Comparison of ENCODE assay signal across 22 cellular contexts in the genomic region with DNA sequence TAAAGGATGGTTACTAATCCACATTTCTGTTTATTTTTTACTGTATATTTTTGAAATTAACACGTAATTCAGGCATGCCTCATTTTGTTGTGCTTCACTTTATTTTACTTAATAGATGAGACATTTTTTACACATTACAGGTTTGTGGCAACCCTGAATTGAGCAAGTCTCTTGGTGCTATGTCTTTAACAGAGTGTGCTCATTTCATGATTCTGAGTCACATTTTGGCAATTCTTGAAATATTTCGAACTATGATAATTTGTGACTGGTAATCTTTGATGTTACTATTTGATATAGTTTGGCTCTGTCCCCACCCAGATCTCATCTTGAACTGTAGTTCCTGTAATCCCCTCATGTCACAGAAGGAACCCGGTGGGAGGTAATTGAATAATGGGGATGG.
A peak's percentile ranks its signal among the peaks of the same experiment; 100 is the strongest.
DNase-seq lines count a peak whose midpoint lies in the region; ATAC-seq, FAIRE-seq and TF ChIP-seq lines count a peak whose summit lies in the region.
"Had no signal": no experiment of that assay in that cellular context is flagged by ENCODE, and none has a peak within 500 bp of the region (broad histone marks: within the 10 kb centered on the region; RNA-seq: fewer than 3 reads in every experiment).

No MANE protein-coding gene starts in this region.

- no peaks in the 10 kb centered on the region for H3K4me1 ChIP-seq in foreskin keratinocyte
- no peaks in the 10 kb centered on the region for H3K4me1 ChIP-seq in psoas muscle
- H3K4me1 ChIP-seq: BLaER1 treated with 17β-estradiol and CSF1 and Interleukin-3, amounts not matched to agents 10 nM and 100 nM; SJCRH30 had no signal

- H3K9me3 ChIP-seq in psoas muscle, result peaks cover under 1% of the 10 kb centered on the region
- H3K9me3 ChIP-seq: SJCRH30 had no signal

- DNase-seq in EL (peak; percentile 5), LHCN-M2 (ENCODE audit: low read depth) (peak; percentile 14), bronchial epithelial cell (ENCODE audit: low read depth) (peak; percentile 28), foreskin keratinocyte (peak; percentile 43 to 69), SKM-1 (lab: John Stamatoyannopoulos, UW; ENCODE audit: unreplicated experiment) (no peak), psoas muscle (no peak)
- DNase-seq: CD8-positive, alpha-beta memory T cell; DMS79; Kasumi-1; NCI-H187; NCI-H526 treated with DMSO at 0.1 percent for 48 hours; PC-3; SJCRH30 had no signal

- intact Hi-C loops in psoas muscle (cut with DNase I), result no loop called here

- FAIRE-seq in bronchial epithelial cell (lab: Jason Lieb, UNC), result no peak
- FAIRE-seq: A204.1, D721Med, G401.6, GM12878, GM18507, H54 had no signal

- peak; percentile 29 for ATAC-seq in foreskin keratinocyte
- ATAC-seq in HG02852 (IDR thresholded peaks at IDR 0.05; ENCODE audit: unreplicated experiment), result no peak
- ATAC-seq in psoas muscle, result no peak
- ATAC-seq: GM12878, PC-3 had no signal

- H3K27me3 ChIP-seq in bronchial epithelial cell (ENCODE audit: control insufficient read depth, insufficient read depth, low read length) (no peaks in the 10 kb centered on the region), foreskin keratinocyte (no peaks in the 10 kb centered on the region), psoas muscle (ENCODE audit: insufficient read depth in 3 of 3, low read length in 2 of 3) (no peaks in the 10 kb centered on the region)
- H3K27me3 ChIP-seq: BLaER1 treated with 17β-estradiol and CSF1 and Interleukin-3, amounts not matched to agents 10 nM and 100 nM; SJCRH30 had no signal

- no peaks in the 10 kb centered on the region for H3K36me3 ChIP-seq in bronchial epithelial cell (ENCODE audit: control insufficient read depth, insufficient read depth, low read length)
- H3K36me3 ChIP-seq in psoas muscle (ENCODE audit: insufficient read depth in 1 of 2, low read depth in 1 of 2), result no peaks in the 10 kb centered on the region
- H3K36me3 ChIP-seq: BLaER1 treated with 17β-estradiol and CSF1 and Interleukin-3, amounts not matched to agents 10 nM and 100 nM; SJCRH30 had no signal

- TF ChIP-seq CTCF in bronchial epithelial cell (IDR thresholded peaks at IDR 0.05; ENCODE audit: insufficient read depth, low read length, severe bottlenecking), result no peak
- no peak for TF ChIP-seq CTCF in foreskin keratinocyte (conservative IDR thresholded peaks at IDR 0.05)
- no peak for TF ChIP-seq CTCF in psoas muscle (IDR thresholded peaks at IDR 0.05)

- 64 to 79% (median 64%) methylated on average over 3 of the region's 3 CpGs for WGBS in psoas muscle, 3 donors

- H3K27ac ChIP-seq in foreskin keratinocyte (no peak overlapping the region), psoas muscle (no peak overlapping the region)
- H3K27ac ChIP-seq: BLaER1 treated with 17β-estradiol and CSF1 and Interleukin-3, amounts not matched to agents 10 nM and 100 nM; RWPE1; SJCRH30 had no signal

- H3K4me3 ChIP-seq in bronchial epithelial cell (ENCODE audit: low read depth, low read length) (no peak overlapping the region), psoas muscle (no peak overlapping the region)
- H3K4me3 ChIP-seq: BLaER1 treated with 17β-estradiol and CSF1 and Interleukin-3, amounts not matched to agents 10 nM and 100 nM; GM12878; SJCRH30 had no signal

Comparison
In these comparisons a context has a peak if more than half of its experiments do, and no peak if none do; other contexts are left out.
1. DNase-seq: peak in EL (single experiment), LHCN-M2 (single experiment), bronchial epithelial cell (single experiment) and foreskin keratinocyte (2 of 2); none in SKM-1 (single experiment) and psoas muscle (0 of 2).